In genomic region chr1:116990612-116991151, GRCh38 we compare ENCODE assay signal across 10 cellular contexts. TPM values are rescaled to one million over a fixed set of nuclear protein-coding genes. Genes with fewer than 3 reads are reported as not detected.
DNase-seq lines count a peak whose midpoint lies in the region; ATAC-seq, FAIRE-seq and TF ChIP-seq lines count a peak whose summit lies in the region.
"Had no signal": no experiment of that assay in that cellular context is flagged by ENCODE, and none has a peak within 500 bp of the region (broad histone marks: within the 10 kb centered on the region; RNA-seq: fewer than 3 reads in every experiment).

No MANE protein-coding gene starts in this region.

- CTCF ChIA-PET in activated CD4-positive, alpha-beta T cell treated with anti-CD3 and anti-CD28 coated beads, Interleukin-2, amount 10 ng/mL, durations not matched to agents 7 days and 5 days (lab: Charles Lee), result interaction anchor here (2.0 kb wide), 1 partner anchor 49 kb away, joined by 5 read pairs; no protein-coding TSS in a partner anchor

- H3K9me3 Mint-ChIP-seq in neural progenitor cell, result peaks cover 9% of the 10 kb centered on the region
- peaks cover 6% of the 10 kb centered on the region for H3K9me3 Mint-ChIP-seq in activated CD4-positive, alpha-beta T cell treated with anti-CD3 and anti-CD28 coated beads, Interleukin-2, amount 10 ng/mL, durations not matched to agents 7 days and 5 days

- no peak overlapping the region for H2AFZ ChIP-seq in neural progenitor cell (replicated peaks)

- peaks cover 17% of the 10 kb centered on the region for H3K4me1 Mint-ChIP-seq in neural progenitor cell
- peaks cover 41% of the 10 kb centered on the region for H3K4me1 Mint-ChIP-seq in activated CD4-positive, alpha-beta T cell treated with anti-CD3 and anti-CD28 coated beads, Interleukin-2, amount 10 ng/mL, durations not matched to agents 7 days and 5 days

- H3K4me1 ChIP-seq in pancreas (peaks cover 0 to 29% (median 8%) of the 10 kb centered on the region in 3 donors), neural progenitor cell (no peaks in the 10 kb centered on the region)

- H4K20me1 ChIP-seq in neural progenitor cell (ENCODE audit: low read depth), result no peaks in the 10 kb centered on the region

- TF ChIP-seq CTCF in pancreas (IDR thresholded peaks at IDR 0.05), result no peak
- TF ChIP-seq CTCF in neural progenitor cell (IDR thresholded peaks at IDR 0.05), result no peak

- H3K4me3 ChIP-seq in pancreas (no peak overlapping the region), neural progenitor cell (no peak overlapping the region)

- no peaks in the 10 kb centered on the region for H3K27me3 Mint-ChIP-seq in neural progenitor cell (ENCODE audit: insufficient read depth, low read depth)
- no peaks in the 10 kb centered on the region for H3K27me3 Mint-ChIP-seq in activated CD4-positive, alpha-beta T cell treated with anti-CD3 and anti-CD28 coated beads, Interleukin-2, amount 10 ng/mL, durations not matched to agents 7 days and 5 days

- peaks cover 28% of the 10 kb centered on the region for H3K36me3 Mint-ChIP-seq in neural progenitor cell
- peaks cover 11% of the 10 kb centered on the region for H3K36me3 Mint-ChIP-seq in activated CD4-positive, alpha-beta T cell treated with anti-CD3 and anti-CD28 coated beads, Interleukin-2, amount 10 ng/mL, durations not matched to agents 7 days and 5 days (ENCODE audit: low read depth)

- H3K9me3 ChIP-seq in pancreas, result no peaks in the 10 kb centered on the region
- H3K9me3 ChIP-seq in neural progenitor cell (ENCODE audit: low read depth), result no peaks in the 10 kb centered on the region

- H3K4me3 Mint-ChIP-seq in neural progenitor cell, result no peak overlapping the region
- H3K4me3 Mint-ChIP-seq in activated CD4-positive, alpha-beta T cell treated with anti-CD3 and anti-CD28 coated beads, Interleukin-2, amount 10 ng/mL, durations not matched to agents 7 days and 5 days, result no peak overlapping the region
- H3K4me3 Mint-ChIP-seq: endodermal cell had no signal

- peak in 3 of 4 donors; percentile 29 to 61 (median 37) for ATAC-seq in pancreas
- no peak for ATAC-seq in SK-N-SH treated with all-trans-retinoic acid at 6 μM for 48 hours

- H3K27ac ChIP-seq in pancreas, result peak overlapping the region in 2 of 4 donors; percentile 8 to 21
- H3K27ac ChIP-seq in neural progenitor cell, result no peak overlapping the region

- DNase-seq in GF-D8 (lab: John Stamatoyannopoulos, UW) (peak; percentile 15), SIG-M5 treated with dmso at 0.1 percent for 504 hours (lab: John Stamatoyannopoulos, UW; ENCODE audit: unreplicated experiment) (peak; percentile 89), fibroblast of gingiva (ENCODE audit: low read depth) (peak; percentile 98), pancreas (peak in 3 of 6 donors; percentile 10 to 33 (median 29)), neural progenitor cell (ENCODE audit: low spot score) (no peak)
- no peak for DNase-seq in activated CD4-positive, alpha-beta T cell treated with anti-CD3 and anti-CD28 coated beads, Interleukin-2, amount 10 ng/mL, durations not matched to agents 7 days and 5 days
- DNase-seq in activated CD4-positive, alpha-beta T cell treated with anti-CD3 and anti-CD28 coated beads, Interleukin-2, amount 50 U/mL, for 48 hours, result no peak
- DNase-seq: activated CD4-positive, CD25-positive, alpha-beta regulatory T cell; endodermal cell had no signal

- H3F3A ChIP-seq in neural progenitor cell (ENCODE audit: low read depth), result no peaks in the 10 kb centered on the region

- H3K27ac Mint-ChIP-seq in neural progenitor cell, result no peak overlapping the region
- no peak overlapping the region for H3K27ac Mint-ChIP-seq in activated CD4-positive, alpha-beta T cell treated with anti-CD3 and anti-CD28 coated beads, Interleukin-2, amount 10 ng/mL, durations not matched to agents 7 days and 5 days

- intact Hi-C loops in pancreas (cut with DNase I), result loop anchor here in 1 of 3 donors (10.0 kb wide), 1 partner anchor 64 kb away; no protein-coding TSS in a partner anchor

- POLR2A ChIA-PET in activated CD4-positive, alpha-beta T cell treated with anti-CD3 and anti-CD28 coated beads, Interleukin-2, amount 10 ng/mL, durations not matched to agents 7 days and 5 days (lab: Charles Lee), result no interaction called here

- WGBS in pancreas, 2 donors, result 61 to 79% methylated on average over 12 of the region's 12 CpGs

- H3K27me3 ChIP-seq in pancreas, result no peaks in the 10 kb centered on the region
- no peaks in the 10 kb centered on the region for H3K27me3 ChIP-seq in neural progenitor cell

- H3K9ac ChIP-seq in neural progenitor cell, result no peak overlapping the region

- H3K79me2 ChIP-seq in neural progenitor cell (ENCODE audit: low read depth), result no peaks in the 10 kb centered on the region

- FAIRE-seq in pancreas (lab: Jason Lieb, UNC), result no peak

- H3K4me2 ChIP-seq in neural progenitor cell, result no peak overlapping the region

- H3K36me3 ChIP-seq in pancreas, result no peaks in the 10 kb centered on the region
- no peaks in the 10 kb centered on the region for H3K36me3 ChIP-seq in neural progenitor cell

TF ChIP-seq in SK-N-SH treated with all-trans-retinoic acid at 6 μM for 48 hours, 23 proteins besides CTCF, POLR2A, EP300 and RAD21 (continues in another document):
- TF ChIP-seq TCF4 (CRISPR knock-in tag; IDR thresholded peaks at IDR 0.05; ENCODE audit: borderline replicate concordance) (no peak), ZFP30 (CRISPR knock-in tag; IDR thresholded peaks at IDR 0.05) (no peak), ZFP3 (CRISPR knock-in tag; IDR thresholded peaks at IDR 0.05) (no peak), OSR1 (CRISPR knock-in tag; IDR thresholded peaks at IDR 0.05) (no peak), ISL1 (CRISPR knock-in tag; IDR thresholded peaks at IDR 0.05) (no peak), PATZ1 (CRISPR knock-in tag; IDR thresholded peaks at IDR 0.05; ENCODE audit: borderline replicate concordance) (no peak), GLIS3 (CRISPR knock-in tag; IDR thresholded peaks at IDR 0.05) (no peak), SNAI2 (CRISPR knock-in tag; IDR thresholded peaks at IDR 0.05) (no peak), PPARA (CRISPR knock-in tag; IDR thresholded peaks at IDR 0.05; ENCODE audit: borderline replicate concordance) (no peak), CSRNP3 (CRISPR knock-in tag; IDR thresholded peaks at IDR 0.05) (no peak), ZNF565 (CRISPR knock-in tag; conservative IDR thresholded peaks at IDR 0.05; ENCODE audit: low read depth) (no peak), CSDC2 (CRISPR knock-in tag; IDR thresholded peaks at IDR 0.05) (no peak), ESRRG (CRISPR knock-in tag; IDR thresholded peaks at IDR 0.05) (no peak), TOX (CRISPR knock-in tag; IDR thresholded peaks at IDR 0.05; ENCODE audit: borderline replicate concordance) (no peak), RARB (CRISPR knock-in tag; IDR thresholded peaks at IDR 0.05) (no peak), BACH2 (CRISPR knock-in tag; IDR thresholded peaks at IDR 0.05; ENCODE audit: borderline replicate concordance) (no peak), ZNF8 (CRISPR knock-in tag; IDR thresholded peaks at IDR 0.05) (no peak), ZNF70 (CRISPR knock-in tag; IDR thresholded peaks at IDR 0.05) (no peak)
- TF ChIP-seq, protein P1, sequence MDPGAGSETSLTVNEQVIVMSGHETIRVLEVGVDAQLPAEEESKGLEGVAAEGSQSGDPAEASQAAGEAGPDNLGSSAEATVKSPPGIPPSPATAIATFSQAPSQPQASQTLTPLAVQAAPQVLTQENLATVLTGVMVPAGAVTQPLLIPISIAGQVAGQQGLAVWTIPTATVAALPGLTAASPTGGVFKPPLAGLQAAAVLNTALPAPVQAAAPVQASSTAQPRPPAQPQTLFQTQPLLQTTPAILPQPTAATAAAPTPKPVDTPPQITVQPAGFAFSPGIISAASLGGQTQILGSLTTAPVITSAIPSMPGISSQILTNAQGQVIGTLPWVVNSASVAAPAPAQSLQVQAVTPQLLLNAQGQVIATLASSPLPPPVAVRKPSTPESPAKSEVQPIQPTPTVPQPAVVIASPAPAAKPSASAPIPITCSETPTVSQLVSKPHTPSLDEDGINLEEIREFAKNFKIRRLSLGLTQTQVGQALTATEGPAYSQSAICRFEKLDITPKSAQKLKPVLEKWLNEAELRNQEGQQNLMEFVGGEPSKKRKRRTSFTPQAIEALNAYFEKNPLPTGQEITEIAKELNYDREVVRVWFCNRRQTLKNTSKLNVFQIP (CRISPR knock-in tag; IDR thresholded peaks at IDR 0.05; ENCODE audit: borderline replicate concordance, low read depth), result no peak

RNA-seq across cellular contexts. Expression of gene CD101, which starts 10.9 kb away (rescaled TPM):
- total RNA-seq in pancreas (1 to 10 TPM in 4 of 6 donors, under 1 TPM in 2; 0.51 to 2.0 (median 1.2) TPM), neural progenitor cell (ENCODE audit: low replicate concordance) (0.28 and 0.41 TPM in 2 replicates)
- 1 to 10 TPM; 1.5 to 3.4 TPM for polyA plus RNA-seq in pancreas
- 1 to 10 TPM; 3.4 to 4.2 TPM for total RNA-seq in activated CD4-positive, alpha-beta T cell treated with anti-CD3 and anti-CD28 coated beads, Interleukin-2, amount 10 ng/mL, durations not matched to agents 7 days and 5 days

Comparison
In these comparisons a context has a peak if more than half of its experiments do, and no peak if none do; other contexts are left out.
1. DNase-seq: peak in GF-D8 (single experiment), SIG-M5 treated with dmso at 0.1 percent for 504 hours (single experiment) and fibroblast of gingiva (single experiment); none in neural progenitor cell (single experiment), activated CD4-positive, alpha-beta T cell treated with anti-CD3 and anti-CD28 coated beads, Interleukin-2, amount 10 ng/mL, durations not matched to agents 7 days and 5 days (single experiment) and activated CD4-positive, alpha-beta T cell treated with anti-CD3 and anti-CD28 coated beads, Interleukin-2, amount 50 U/mL, for 48 hours (0 of 2).